ENCODE assay signal across 12 cellular contexts in genomic region chr6:5497896-5498578, GRCh38.
DNase-seq lines count a peak whose midpoint lies in the region; ATAC-seq and TF ChIP-seq lines count a peak whose summit lies in the region.
"Had no signal": no experiment of that assay in that cellular context is flagged by ENCODE, and none has a peak within 500 bp of the region (broad histone marks: within the 10 kb centered on the region; RNA-seq: fewer than 3 reads in every experiment).

No MANE protein-coding gene starts in this region.

- H3K27me3 Mint-ChIP-seq in natural killer cell (ENCODE audit: low read depth in 2 of 2) (peaks cover 0 to 3% of the 10 kb centered on the region in 2 donors), nephron progenitor cell (ENCODE audit: low read depth, poor library complexity) (peaks cover 4% of the 10 kb centered on the region)
- no peaks in the 10 kb centered on the region for H3K27me3 Mint-ChIP-seq in natural killer cell treated with Interleukin-12 subunit alpha and Interleukin-12 subunit beta and Interleukin-15 and Interleukin-18, amount 100 ng/mL, for 72 hours

- H3K27ac Mint-ChIP-seq in natural killer cell = peak overlapping the region in 1 of 2 donors; percentile 50
- H3K27ac Mint-ChIP-seq in natural killer cell treated with Interleukin-12 subunit alpha and Interleukin-12 subunit beta and Interleukin-15 and Interleukin-18, amount 100 ng/mL, for 72 hours = no peak overlapping the region
- no peak overlapping the region for H3K27ac Mint-ChIP-seq in nephron progenitor cell

- H3K4me3 ChIP-seq in cardiac fibroblast (replicated peaks in 1 of 2; ENCODE audit: low read depth in 2 of 2, low read length in 2 of 2) = peak overlapping the region in 1 of 2 donors; percentile 41
- peak overlapping the region; percentile 6 for H3K4me3 ChIP-seq in suprapubic skin
- H3K4me3 ChIP-seq: uterus had no signal

- no peaks in the 10 kb centered on the region for H3K9me3 ChIP-seq in suprapubic skin
- H3K9me3 ChIP-seq: uterus had no signal

- WGBS in suprapubic skin = 71% methylated on average over 10 of the region's 10 CpGs

- H3K9me3 Mint-ChIP-seq in natural killer cell (no peaks in the 10 kb centered on the region), nephron progenitor cell (no peaks in the 10 kb centered on the region)
- no peaks in the 10 kb centered on the region for H3K9me3 Mint-ChIP-seq in natural killer cell treated with Interleukin-12 subunit alpha and Interleukin-12 subunit beta and Interleukin-15 and Interleukin-18, amount 100 ng/mL, for 72 hours

- no peak for TF ChIP-seq EP300 in suprapubic skin (IDR thresholded peaks at IDR 0.05)

- no peak for TF ChIP-seq POLR2A in suprapubic skin (IDR thresholded peaks at IDR 0.05)

- H3K36me3 Mint-ChIP-seq in natural killer cell (no peaks in the 10 kb centered on the region), nephron progenitor cell (ENCODE audit: low read depth) (peaks cover 5% of the 10 kb centered on the region)
- no peaks in the 10 kb centered on the region for H3K36me3 Mint-ChIP-seq in natural killer cell treated with Interleukin-12 subunit alpha and Interleukin-12 subunit beta and Interleukin-15 and Interleukin-18, amount 100 ng/mL, for 72 hours

- no peak overlapping the region for H3K27ac ChIP-seq in suprapubic skin
- H3K27ac ChIP-seq: uterus had no signal

- peak overlapping the region; percentile 58 for H3K4me3 Mint-ChIP-seq in natural killer cell
- H3K4me3 Mint-ChIP-seq in natural killer cell treated with Interleukin-12 subunit alpha and Interleukin-12 subunit beta and Interleukin-15 and Interleukin-18, amount 100 ng/mL, for 72 hours = no peak overlapping the region
- H3K4me3 Mint-ChIP-seq in nephron progenitor cell = no peak overlapping the region

- ATAC-seq in natural killer cell (no peak), HG03565 (IDR thresholded peaks at IDR 0.05; ENCODE audit: unreplicated experiment) (no peak), sciatic nerve (no peak)
- no peak for ATAC-seq in natural killer cell treated with Interleukin-12 subunit alpha and Interleukin-12 subunit beta and Interleukin-15 and Interleukin-18, amount 100 ng/mL, for 72 hours

- DNase-seq in natural killer cell (no peak), NCI-H69 (lab: John Stamatoyannopoulos, UW) (peak; percentile 98), cardiac fibroblast (ENCODE audit: low read depth in 2 of 2) (peak; percentile 42 to 87), suprapubic skin (ENCODE audit: low spot score in 2 of 2) (no peak), nephron progenitor cell (no peak), sciatic nerve (ENCODE audit: low spot score) (no peak)
- no peak for DNase-seq in natural killer cell treated with Interleukin-12 subunit alpha and Interleukin-12 subunit beta and Interleukin-15 and Interleukin-18, amount 100 ng/mL, for 72 hours (ENCODE audit: low spot score)
- DNase-seq: erythroblast; Right ventricle myocardium superior; stimulated activated CD4-positive, alpha-beta T cell treated with anti-CD3 and anti-CD28 coated beads, Interleukin-1b, Interleukin-23, amount 100 ng/mL, for 48 hours; uterus had no signal

- intact Hi-C loops in natural killer cell (cut with micrococcal nuclease) = no loop called here
- intact Hi-C loops in sciatic nerve (cut with DNase I) = no loop called here

- H3K36me3 ChIP-seq in suprapubic skin = no peaks in the 10 kb centered on the region
- H3K36me3 ChIP-seq: uterus had no signal

- peaks cover 20% of the 10 kb centered on the region for H3K4me1 ChIP-seq in suprapubic skin
- H3K4me1 ChIP-seq: uterus had no signal

- no peak for TF ChIP-seq CTCF in natural killer cell (IDR thresholded peaks at IDR 0.05)
- no peak for TF ChIP-seq CTCF in cardiac fibroblast (IDR thresholded peaks at IDR 0.05; ENCODE audit: low read depth, low read length)
- no peak for TF ChIP-seq CTCF in suprapubic skin (IDR thresholded peaks at IDR 0.05)
- TF ChIP-seq CTCF in nephron progenitor cell (IDR thresholded peaks at IDR 0.05) = no peak

- H3K27me3 ChIP-seq in suprapubic skin = no peaks in the 10 kb centered on the region
- H3K27me3 ChIP-seq: uterus had no signal

- H3K4me1 Mint-ChIP-seq in natural killer cell (peaks cover 39 to 42% of the 10 kb centered on the region in 2 donors), nephron progenitor cell (peaks cover 53% of the 10 kb centered on the region)
- peaks cover 17 to 21% of the 10 kb centered on the region in 2 donors for H3K4me1 Mint-ChIP-seq in natural killer cell treated with Interleukin-12 subunit alpha and Interleukin-12 subunit beta and Interleukin-15 and Interleukin-18, amount 100 ng/mL, for 72 hours (ENCODE audit: low read depth in 2 of 2)

Comparison
In these comparisons a context has a peak if more than half of its experiments do, and no peak if none do; other contexts are left out.
1. DNase-seq: peak in NCI-H69 (single experiment) and cardiac fibroblast (2 of 2); none in natural killer cell (single experiment), natural killer cell treated with Interleukin-12 subunit alpha and Interleukin-12 subunit beta and Interleukin-15 and Interleukin-18, amount 100 ng/mL, for 72 hours (single experiment), suprapubic skin (0 of 2), nephron progenitor cell (single experiment) and sciatic nerve (single experiment).